ENCODE assay signal across 17 cellular contexts in the genomic region with DNA sequence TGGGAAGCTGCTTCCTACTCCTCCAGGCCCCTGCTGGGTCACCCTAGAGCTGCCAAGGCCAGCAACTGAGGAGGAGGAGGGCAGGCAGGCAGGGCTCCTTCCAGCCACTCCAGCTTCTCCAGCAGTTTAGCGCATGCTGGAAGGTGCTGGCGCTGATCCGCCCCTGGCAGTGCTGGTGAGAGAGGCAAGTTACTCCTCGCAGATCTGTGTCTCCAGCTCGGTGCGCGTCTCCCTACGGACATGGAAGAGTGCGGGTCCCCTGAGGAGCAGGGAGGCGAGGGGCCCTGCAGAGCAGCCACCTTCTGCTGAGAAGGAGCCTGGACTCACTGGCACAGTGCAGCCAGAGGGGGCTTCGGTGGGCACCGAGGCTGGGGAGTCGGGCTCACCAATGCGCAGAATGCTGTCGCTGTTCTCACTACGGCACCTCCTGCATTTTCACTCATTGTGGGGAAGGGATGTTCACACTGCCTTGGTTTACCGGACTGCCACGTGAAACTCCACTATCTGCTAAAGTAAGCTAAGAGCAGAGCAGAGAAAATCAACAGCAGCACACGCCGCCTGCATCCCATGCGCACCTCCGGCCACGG.
A peak's percentile ranks its signal among the peaks of the same experiment; 100 is the strongest.
DNase-seq lines count a peak whose midpoint lies in the region; ATAC-seq, FAIRE-seq and TF ChIP-seq lines count a peak whose summit lies in the region.
"Had no signal": no experiment of that assay in that cellular context is flagged by ENCODE, and none has a peak within 500 bp of the region (broad histone marks: within the 10 kb centered on the region; RNA-seq: fewer than 3 reads in every experiment).

No MANE protein-coding gene starts in this region.

- H3K9ac ChIP-seq in DND-41 (ENCODE audit: low read depth, low read length), result no peak overlapping the region

- TF ChIP-seq CTCF in DND-41 (IDR thresholded peaks at IDR 0.05; ENCODE audit: borderline replicate concordance, extremely low read depth, low read length, poor library complexity, severe bottlenecking) (no peak), gastrocnemius medialis (IDR thresholded peaks at IDR 0.05 in 4 of 5, conservative IDR thresholded peaks at IDR 0.05 in 1 of 5) (no peak)

- intact Hi-C loops in gastrocnemius medialis (cut with DNase I; ENCODE audit: low total_unique reads), result no loop called here

- in situ Hi-C loops in gastrocnemius medialis (cut with MboI; ENCODE audit: low sequenced_read_pairs in 4 of 4), result no loop called here

- H4K20me1 ChIP-seq in DND-41 (ENCODE audit: insufficient read depth, low read length), result peaks cover 99% of the 10 kb centered on the region

- peaks cover 100% of the 10 kb centered on the region for H3K36me3 ChIP-seq in DND-41 (ENCODE audit: insufficient read depth, low read length)
- H3K36me3 ChIP-seq in gastrocnemius medialis, result peaks cover 0 to 15% of the 10 kb centered on the region in 2 donors

- ATAC-seq in DND-41 (ENCODE audit: insufficient read depth, low read depth) (no peak), gastrocnemius medialis (no peak), HG02938 (IDR thresholded peaks at IDR 0.05; ENCODE audit: unreplicated experiment) (no peak)
- ATAC-seq: gastroesophageal sphincter had no signal

- no peak for FAIRE-seq in RCC 7860 (lab: Jason Lieb, UNC)
- FAIRE-seq: endothelial cell of umbilical vein had no signal

- H3K27me3 ChIP-seq in DND-41 (ENCODE audit: insufficient read depth, low read length, poor library complexity) (no peaks in the 10 kb centered on the region), gastrocnemius medialis (no peaks in the 10 kb centered on the region)
- H3K27me3 ChIP-seq: gastroesophageal sphincter had no signal

- H2AFZ ChIP-seq in DND-41 (ENCODE audit: low read depth, low read length), result no peak overlapping the region

- H3K4me2 ChIP-seq in DND-41 (ENCODE audit: insufficient read depth, low read length), result no peak overlapping the region

- H3K79me2 ChIP-seq in DND-41 (ENCODE audit: insufficient read depth, low read length), result peaks cover 100% of the 10 kb centered on the region

- DNase-seq in DND-41 (no peak), middle frontal gyrus (ENCODE audit: extremely low spot score, low spot score) (peak; percentile 9), gastrocnemius medialis (no peak), RCC 7860 (ENCODE audit: low spot score) (no peak), T-helper 2 cell (no peak), NCI-H446 (lab: John Stamatoyannopoulos, UW) (no peak)
- DNase-seq: AML-193; cerebellar nuclear complex; KG1; NCI-H1105; NCI-H2227 treated with DMSO at 0.1 percent for 48 hours; SIG-M5; stimulated activated naive CD4-positive, alpha-beta T cell treated with Interleukin-2 at 50 U/mL for 16 hours had no signal

- H3K27ac ChIP-seq in DND-41 (ENCODE audit: low read length) (peak overlapping the region; percentile 37; the same call in 1 of the 2 replicates), angular gyrus (ENCODE audit: low read depth, low read length) (peak overlapping the region; percentile 87), gastrocnemius medialis (peak overlapping the region; percentile 6 to 88 (median 62))

- no peaks in the 10 kb centered on the region for H3K4me1 ChIP-seq in DND-41 (ENCODE audit: insufficient read depth, low read length)
- peaks cover 35 to 48% of the 10 kb centered on the region in 2 donors for H3K4me1 ChIP-seq in gastrocnemius medialis

- H3K4me3 ChIP-seq in DND-41 (ENCODE audit: low read depth in 1 of 2, low read length in 2 of 2) (no peak overlapping the region), gastrocnemius medialis (no peak overlapping the region)
- H3K4me3 ChIP-seq: gastroesophageal sphincter had no signal

- H3K9me3 ChIP-seq in DND-41 (ENCODE audit: insufficient read depth, low read length, severe bottlenecking), result no peaks in the 10 kb centered on the region
- no peaks in the 10 kb centered on the region for H3K9me3 ChIP-seq in gastrocnemius medialis
- H3K9me3 ChIP-seq: gastroesophageal sphincter had no signal

- no peak for TF ChIP-seq POLR2A in gastrocnemius medialis (IDR thresholded peaks at IDR 0.05)

Comparison
In these comparisons a context has a peak if more than half of its experiments do, and no peak if none do; other contexts are left out.
1. H3K27ac ChIP-seq: peak in every context shown above with its lines; median percentile 87 in angular gyrus; 62 in gastrocnemius medialis; 37 in DND-41.